ENCODE assay signal across 2 cellular contexts in genomic region chr3:169706857-169707256, GRCh38. TPM values are rescaled to one million over a fixed set of nuclear protein-coding genes. Genes with fewer than 3 reads are reported as not detected.
"Had no signal": no experiment of that assay in that cellular context is flagged by ENCODE, and none has a peak within 500 bp of the region (broad histone marks: within the 10 kb centered on the region; RNA-seq: fewer than 3 reads in every experiment).

No MANE protein-coding gene starts in this region.

RNA-seq across cellular contexts. Expression of gene TERC, which starts 58.0 kb away (rescaled TPM):
- polyA plus RNA-seq: foreskin keratinocyte, heart left ventricle had no signal
